Comparison of ENCODE assay signal across 8 cellular contexts in genomic region chr3:100602506-100603444, GRCh38. TPM values are rescaled to one million over a fixed set of nuclear protein-coding genes. Genes with fewer than 3 reads are reported as not detected.
DNase-seq lines count a peak whose midpoint lies in the region; ATAC-seq, FAIRE-seq and TF ChIP-seq lines count a peak whose summit lies in the region.

No MANE protein-coding gene starts in this region.

- peaks cover 21% of the 10 kb centered on the region for H3K4me1 Mint-ChIP-seq in dendritic cell treated with granulocyte-macrophage colony-stimulating factor and Interleukin-4, amounts not matched to agents 40 ng/mL and 50 ng/mL, for 4 days (ENCODE audit: low read depth)

- DNase-seq in GM12892 (ENCODE audit: insufficient read length), result no peak
- peak; percentile 7 to 83 for DNase-seq in NOMO-1 (lab: John Stamatoyannopoulos, UW; ENCODE audit: unreplicated experiment in 2 of 2)
- DNase-seq in sciatic nerve (ENCODE audit: low spot score), result no peak
- no peak for DNase-seq in adrenal gland
- DNase-seq in HTR-8/SVneo (ENCODE audit: insufficient read length, low spot score), result no peak
- DNase-seq in Right ventricle myocardium inferior (ENCODE audit: missing footprints), result no peak

- H3K36me3 Mint-ChIP-seq in dendritic cell treated with granulocyte-macrophage colony-stimulating factor and Interleukin-4, amounts not matched to agents 40 ng/mL and 50 ng/mL, for 4 days (ENCODE audit: low read depth), result no peaks in the 10 kb centered on the region

- H3K4me3 ChIP-seq in adrenal gland, result peak overlapping the region in 1 of 4 donors; percentile 19

- TF ChIP-seq CTCF in adrenal gland (IDR thresholded peaks at IDR 0.05), result no peak

- FAIRE-seq in GM12892 (lab: Jason Lieb, UNC), result peak; percentile 78
- no peak for FAIRE-seq in HTR-8/SVneo (lab: Jason Lieb, UNC)

- WGBS in adrenal gland, 4 donors, result 46 to 67% (median 54%) methylated on average over 7 of the region's 7 CpGs

- peak overlapping the region; percentile 73 for H3K27ac Mint-ChIP-seq in dendritic cell treated with granulocyte-macrophage colony-stimulating factor and Interleukin-4, amounts not matched to agents 40 ng/mL and 50 ng/mL, for 4 days

- peak; percentile 45 for ATAC-seq in HG02571 (IDR thresholded peaks at IDR 0.05; ENCODE audit: unreplicated experiment)
- peak; percentile 74 for ATAC-seq in sciatic nerve
- no peak for ATAC-seq in Right ventricle myocardium inferior

- H3K27ac ChIP-seq in adrenal gland, result peak overlapping the region in 1 of 5 donors; percentile 24

- TF ChIP-seq POLR2A in GM12892 (IDR thresholded peaks at IDR 0.05; ENCODE audit: low read depth, low read length) (no peak), adrenal gland (IDR thresholded peaks at IDR 0.05) (no peak)

- no peaks in the 10 kb centered on the region for H3K36me3 ChIP-seq in adrenal gland (replicated peaks in 1 of 2)

- no peaks in the 10 kb centered on the region for H3K9me3 ChIP-seq in adrenal gland (replicated peaks in 1 of 3)

- peak overlapping the region; percentile 71 for H3K4me3 Mint-ChIP-seq in dendritic cell treated with granulocyte-macrophage colony-stimulating factor and Interleukin-4, amounts not matched to agents 40 ng/mL and 50 ng/mL, for 4 days

- peaks cover 14% of the 10 kb centered on the region for H3K9me3 Mint-ChIP-seq in dendritic cell treated with granulocyte-macrophage colony-stimulating factor and Interleukin-4, amounts not matched to agents 40 ng/mL and 50 ng/mL, for 4 days

- no peaks in the 10 kb centered on the region for H3K27me3 Mint-ChIP-seq in dendritic cell treated with granulocyte-macrophage colony-stimulating factor and Interleukin-4, amounts not matched to agents 40 ng/mL and 50 ng/mL, for 4 days

- intact Hi-C loops in dendritic cell treated with granulocyte-macrophage colony-stimulating factor and Interleukin-4, amounts not matched to agents 40 ng/mL and 50 ng/mL, for 4 days (cut with micrococcal nuclease), result no loop called here
- intact Hi-C loops in sciatic nerve (cut with DNase I), result no loop called here
- intact Hi-C loops in adrenal gland (cut with DNase I), result no loop called here
- intact Hi-C loops in Right ventricle myocardium inferior (cut with DNase I), result no loop called here

- H3K27me3 ChIP-seq in adrenal gland, result no peaks in the 10 kb centered on the region

- peaks cover 0 to 5% of the 10 kb centered on the region in 2 donors for H3K4me1 ChIP-seq in adrenal gland (replicated peaks in 1 of 2)

RNA-seq across cellular contexts. Expression of gene ADGRG7, which starts 6.6 kb away (rescaled TPM):
- not detected for polyA plus RNA-seq in GM12892 (2012; ENCODE audit: missing spikeins)
- total RNA-seq in sciatic nerve, result not detected
- not detected for total RNA-seq in adrenal gland
- polyA plus RNA-seq in adrenal gland, result not detected
- not detected for total RNA-seq in Right ventricle myocardium inferior

Comparison
In these comparisons a context has a peak if more than half of its experiments do, and no peak if none do; other contexts are left out.
1. DNase-seq: peak in NOMO-1 (2 of 2); none in GM12892 (single experiment), sciatic nerve (single experiment), adrenal gland (0 of 7), HTR-8/SVneo (single experiment) and Right ventricle myocardium inferior (single experiment).